Comparison of ENCODE assay signal across 7 cellular contexts in the genomic region with DNA sequence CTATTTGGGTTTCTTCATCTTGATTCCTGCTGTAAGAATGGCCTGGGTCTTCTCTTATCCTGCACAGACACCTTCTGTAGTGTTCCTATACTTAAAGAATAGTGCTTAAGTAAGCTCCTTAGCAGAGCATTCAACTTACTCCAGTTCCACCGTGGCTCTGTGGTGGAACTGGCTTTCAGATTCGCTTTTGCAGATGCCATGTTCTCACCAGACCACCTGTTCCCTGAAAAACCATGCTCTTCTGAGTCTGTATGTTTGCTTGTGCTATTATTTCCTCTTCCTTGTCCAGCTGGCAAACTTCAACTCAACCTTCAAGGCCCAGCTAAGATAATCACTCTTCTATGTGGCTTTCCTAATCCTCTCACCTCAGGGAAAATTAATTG. TPM values are rescaled to one million over a fixed set of nuclear protein-coding genes. Genes with fewer than 3 reads are reported as not detected.
DNase-seq lines count a peak whose midpoint lies in the region; ATAC-seq and TF ChIP-seq lines count a peak whose summit lies in the region.

No MANE protein-coding gene starts in this region.

- no peaks in the 10 kb centered on the region for H3K27me3 ChIP-seq in GM23338 (ENCODE audit: insufficient read depth)
- no peaks in the 10 kb centered on the region for H3K27me3 ChIP-seq in iPS-20b (ENCODE audit: insufficient read depth, low read length)

- H3K4me3 ChIP-seq in GM23338 (no peak overlapping the region), iPS-20b (ENCODE audit: low read length) (no peak overlapping the region)

- peaks cover 25% of the 10 kb centered on the region for H3K4me1 ChIP-seq in GM23338 (ENCODE audit: insufficient read depth)
- H3K4me1 ChIP-seq in iPS-20b (ENCODE audit: insufficient read depth, low read length), result peaks cover 20% of the 10 kb centered on the region

- peaks cover 3% of the 10 kb centered on the region for H3K27me3 Mint-ChIP-seq in GM23338 (ENCODE audit: insufficient read depth, low read depth, poor library complexity)
- H3K27me3 Mint-ChIP-seq in T-helper 2 cell treated with Interferon-gamma antibody and Interleukin-4, amounts not matched to agents 5 μg/mL and 100 μg/mL, for 36 hours (ENCODE audit: low read depth), result no peaks in the 10 kb centered on the region
- no peaks in the 10 kb centered on the region for H3K27me3 Mint-ChIP-seq in stimulated activated naive CD8-positive, alpha-beta T cell treated with anti-CD3 and anti-CD28 coated beads, Interleukin-15, amount 100 ng/mL, for 72 hours

- H3K9ac ChIP-seq in iPS-20b (ENCODE audit: low read depth, low read length), result peak overlapping the region; percentile 32; the same call in 1 of the 2 replicates

- no peak overlapping the region for H2AFZ ChIP-seq in GM23338

- no peaks in the 10 kb centered on the region for H3F3A ChIP-seq in GM23338 (replicated peaks; ENCODE audit: low read depth)

- H3K9me3 Mint-ChIP-seq in GM23338, result no peaks in the 10 kb centered on the region
- no peaks in the 10 kb centered on the region for H3K9me3 Mint-ChIP-seq in T-helper 2 cell treated with Interferon-gamma antibody and Interleukin-4, amounts not matched to agents 5 μg/mL and 100 μg/mL, for 36 hours
- H3K9me3 Mint-ChIP-seq in stimulated activated naive CD8-positive, alpha-beta T cell treated with anti-CD3 and anti-CD28 coated beads, Interleukin-15, amount 100 ng/mL, for 72 hours, result no peaks in the 10 kb centered on the region

- ATAC-seq in GM23338 (no peak), HG03565 (IDR thresholded peaks at IDR 0.05; ENCODE audit: unreplicated experiment) (no peak), HG02970 (IDR thresholded peaks at IDR 0.05; ENCODE audit: low FRiP score, unreplicated experiment) (no peak)
- peak; percentile 44 for ATAC-seq in stimulated activated naive CD8-positive, alpha-beta T cell treated with anti-CD3 and anti-CD28 coated beads, Interleukin-15, amount 100 ng/mL, for 72 hours

- peak overlapping the region; percentile 42 for H3K27ac Mint-ChIP-seq in GM23338
- peak overlapping the region; percentile 90 for H3K27ac Mint-ChIP-seq in T-helper 2 cell treated with Interferon-gamma antibody and Interleukin-4, amounts not matched to agents 5 μg/mL and 100 μg/mL, for 36 hours
- peak overlapping the region; percentile 44 to 85 for H3K27ac Mint-ChIP-seq in stimulated activated naive CD8-positive, alpha-beta T cell treated with anti-CD3 and anti-CD28 coated beads, Interleukin-15, amount 100 ng/mL, for 72 hours

- peaks cover 29% of the 10 kb centered on the region for H3K4me1 Mint-ChIP-seq in GM23338
- H3K4me1 Mint-ChIP-seq in T-helper 2 cell treated with Interferon-gamma antibody and Interleukin-4, amounts not matched to agents 5 μg/mL and 100 μg/mL, for 36 hours (ENCODE audit: low read depth), result peaks cover 55% of the 10 kb centered on the region
- peaks cover 67% of the 10 kb centered on the region for H3K4me1 Mint-ChIP-seq in stimulated activated naive CD8-positive, alpha-beta T cell treated with anti-CD3 and anti-CD28 coated beads, Interleukin-15, amount 100 ng/mL, for 72 hours

- peak overlapping the region; percentile 40 for H3K4me2 ChIP-seq in GM23338

- H3K36me3 ChIP-seq in GM23338 (ENCODE audit: insufficient read depth), result no peaks in the 10 kb centered on the region
- peaks cover 29% of the 10 kb centered on the region; the same call in 1 of the 2 replicates for H3K36me3 ChIP-seq in iPS-20b (ENCODE audit: insufficient read depth, low read depth, low read length)

- peaks cover 4% of the 10 kb centered on the region; the same call in 2 of the 3 replicates for H3K36me3 Mint-ChIP-seq in GM23338 (ENCODE audit: low read depth)
- peaks cover 23% of the 10 kb centered on the region for H3K36me3 Mint-ChIP-seq in T-helper 2 cell treated with Interferon-gamma antibody and Interleukin-4, amounts not matched to agents 5 μg/mL and 100 μg/mL, for 36 hours (ENCODE audit: low read depth)

- DNase-seq in GM23338 (ENCODE audit: low spot score), result no peak
- DNase-seq in T-helper 2 cell treated with Interferon-gamma antibody and Interleukin-4, amounts not matched to agents 5 μg/mL and 100 μg/mL, for 36 hours (ENCODE audit: low spot score), result no peak
- peak in 1 of 2 donors; percentile 23 for DNase-seq in stimulated activated naive CD8-positive, alpha-beta T cell treated with anti-CD3 and anti-CD28 coated beads, Interleukin-15, amount 100 ng/mL, for 72 hours
- no peak for DNase-seq in DMS153 (lab: John Stamatoyannopoulos, UW)

- no peaks in the 10 kb centered on the region for H3K9me2 ChIP-seq in GM23338 (ENCODE audit: insufficient read depth)

- TF ChIP-seq CTCF in GM23338 (conservative IDR thresholded peaks at IDR 0.05; ENCODE audit: low read depth in 2 of 2), result no peak

- H3K9me3 ChIP-seq in iPS-20b (ENCODE audit: insufficient read depth, low read depth, low read length), result no peaks in the 10 kb centered on the region

- peaks cover 26% of the 10 kb centered on the region for H4K20me1 ChIP-seq in GM23338 (replicated peaks; ENCODE audit: insufficient read depth)

- no peak overlapping the region for H3K4me3 Mint-ChIP-seq in GM23338
- peak overlapping the region; percentile 72 for H3K4me3 Mint-ChIP-seq in T-helper 2 cell treated with Interferon-gamma antibody and Interleukin-4, amounts not matched to agents 5 μg/mL and 100 μg/mL, for 36 hours
- H3K4me3 Mint-ChIP-seq in stimulated activated naive CD8-positive, alpha-beta T cell treated with anti-CD3 and anti-CD28 coated beads, Interleukin-15, amount 100 ng/mL, for 72 hours, result peak overlapping the region; percentile 67 to 75

- 0 out of 2 replicates have a peak overlapping the region, but pooled peaks have one; percentile 65 for H3K27ac ChIP-seq in GM23338 (ENCODE audit: low read depth)
- no peak overlapping the region for H3K27ac ChIP-seq in iPS-20b (ENCODE audit: low read length)

- peaks cover 58% of the 10 kb centered on the region for H3K79me2 ChIP-seq in GM23338 (replicated peaks; ENCODE audit: insufficient read depth)

TF ChIP-seq in GM23338, 12 proteins besides CTCF, POLR2A, EP300 and RAD21 (continues in another document):
- TF ChIP-seq CREB1 (CRISPR knock-in tag; IDR thresholded peaks at IDR 0.05; ENCODE audit: low read depth) (no peak), JUNB (IDR thresholded peaks at IDR 0.05; ENCODE audit: unreplicated experiment) (no peak), STAT1 (IDR thresholded peaks at IDR 0.05; ENCODE audit: unreplicated experiment) (no peak), REST (IDR thresholded peaks at IDR 0.05; ENCODE audit: unreplicated experiment) (no peak)

RNA-seq across cellular contexts. Expression of gene ELMO2, which starts 4.9 kb away (rescaled TPM):
- total RNA-seq in GM23338 (2014; rRNA removed; shearing (Covaris generic)), result 34.8 and 44.1 TPM in 2 replicates
- polyA plus RNA-seq in GM23338 (2016; fragmentation: Nextera tagmentation; extraction: Ambion mirVana), result 13.8 and 15.1 TPM in 2 replicates
